ENCODE assay signal across 26 cellular contexts in the genomic region with DNA sequence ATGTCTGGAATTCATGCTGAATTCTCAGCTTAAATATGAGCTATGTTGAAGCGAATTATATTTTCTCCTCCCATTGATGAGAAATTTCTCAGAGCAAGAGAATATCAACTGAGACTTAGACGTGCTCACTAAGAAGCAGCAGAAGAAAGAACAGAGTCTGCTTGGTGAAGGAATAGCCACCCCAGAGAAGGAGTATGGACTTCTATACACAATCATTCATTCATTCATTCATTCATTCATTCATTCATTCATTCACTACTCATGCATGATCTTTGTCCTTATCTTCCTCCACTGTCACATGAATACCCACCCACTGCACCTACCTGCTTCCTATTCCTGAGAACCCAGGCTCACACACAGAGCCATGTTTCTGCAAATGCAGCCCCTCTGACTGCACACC.
"Had no signal": no experiment of that assay in that cellular context is flagged by ENCODE, and none has a peak within 500 bp of the region (broad histone marks: within the 10 kb centered on the region; RNA-seq: fewer than 3 reads in every experiment).

No MANE protein-coding gene starts in this region.

- H3K36me3 ChIP-seq: adrenal gland, brain microvascular endothelial cell, gastrocnemius medialis, pancreas, prostate gland, sigmoid colon had no signal

- H3K4me3 ChIP-seq: adrenal gland, gastrocnemius medialis, hepatocyte, pancreas, prostate gland, sigmoid colon, smooth muscle cell had no signal

- H3K27me3 ChIP-seq: adrenal gland, brain microvascular endothelial cell, gastrocnemius medialis, hepatocyte, pancreas, sigmoid colon had no signal

- DNase-seq: activated CD4-positive, alpha-beta memory T cell treated with anti-CD3 and anti-CD28 coated beads for 36 hours; activated CD4-positive, alpha-beta T cell treated with anti-CD3 and anti-CD28 coated beads for 4 hours; activated CD8-positive, alpha-beta memory T cell treated with anti-CD3 and anti-CD28 coated beads, Interleukin-2, amount 50 U/mL, for 4 hours; activated effector memory CD4-positive, alpha-beta T cell treated with anti-CD3 and anti-CD28 coated beads, Interleukin-2, amount 50 U/mL, for 16 hours; activated naive CD4-positive, alpha-beta T cell treated with anti-CD3 and anti-CD28 coated beads for 36 hours; activated naive CD8-positive, alpha-beta T cell treated with anti-CD3 and anti-CD28 coated beads for 36 hours; activated T-cell treated with anti-CD3 and anti-CD28 coated beads, Interleukin-2, amount 50 U/mL, for 1 hour; adrenal gland; effector CD8-positive, alpha-beta T cell; gastrocnemius medialis; kidney; left colon; midbrain; naive thymus-derived CD4-positive, alpha-beta T cell; pancreas; retina; sigmoid colon; stimulated activated CD4-positive, alpha-beta T cell treated with anti-CD3 and anti-CD28 coated beads, Interleukin-15, amount 100 ng/mL, for 24 hours; stimulated activated CD4-positive, alpha-beta T cell treated with anti-CD3 and anti-CD28 coated beads, Interleukin-2, amount 100 ng/mL, for 24 hours; stimulated activated naive CD4-positive, alpha-beta T cell; trophoblast cell had no signal

- H3K79me2 ChIP-seq: hepatocyte had no signal

- H3K4me1 Mint-ChIP-seq: activated naive CD8-positive, alpha-beta T cell treated with anti-CD3 and anti-CD28 coated beads for 36 hours; naive thymus-derived CD4-positive, alpha-beta T cell had no signal

- H3K4me3 Mint-ChIP-seq: activated CD4-positive, alpha-beta memory T cell treated with anti-CD3 and anti-CD28 coated beads for 36 hours; activated naive CD4-positive, alpha-beta T cell treated with anti-CD3 and anti-CD28 coated beads for 36 hours; activated naive CD8-positive, alpha-beta T cell treated with anti-CD3 and anti-CD28 coated beads for 36 hours; activated T-helper 1 cell treated with anti-CD3 and anti-CD28 coated beads, Interleukin-12 subunit alpha, Interleukin-12 subunit beta, Interleukin-2, Interleukin-4 antibody, amounts not matched to agents 30 ng/mL and 10 ng/mL and 1 ng/mL, durations not matched to agents 14 hours and 24 hours and 36 hours; naive thymus-derived CD4-positive, alpha-beta T cell had no signal

- H3K27ac ChIP-seq: adrenal gland, brain microvascular endothelial cell, gastrocnemius medialis, hepatocyte, pancreas, prostate gland had no signal

- H3K36me3 Mint-ChIP-seq: activated CD4-positive, alpha-beta memory T cell treated with anti-CD3 and anti-CD28 coated beads for 36 hours; activated naive CD8-positive, alpha-beta T cell treated with anti-CD3 and anti-CD28 coated beads for 36 hours; naive thymus-derived CD4-positive, alpha-beta T cell had no signal

- H3K9me3 Mint-ChIP-seq: activated naive CD4-positive, alpha-beta T cell treated with anti-CD3 and anti-CD28 coated beads for 36 hours; activated naive CD8-positive, alpha-beta T cell treated with anti-CD3 and anti-CD28 coated beads for 36 hours; activated T-helper 1 cell treated with anti-CD3 and anti-CD28 coated beads, Interleukin-12 subunit alpha, Interleukin-12 subunit beta, Interleukin-2, Interleukin-4 antibody, amounts not matched to agents 30 ng/mL and 10 ng/mL and 1 ng/mL, durations not matched to agents 14 hours and 24 hours and 36 hours had no signal

- H3K27ac Mint-ChIP-seq: activated CD4-positive, alpha-beta memory T cell treated with anti-CD3 and anti-CD28 coated beads for 36 hours; activated naive CD4-positive, alpha-beta T cell treated with anti-CD3 and anti-CD28 coated beads for 36 hours; activated naive CD8-positive, alpha-beta T cell treated with anti-CD3 and anti-CD28 coated beads for 36 hours; activated T-helper 1 cell treated with anti-CD3 and anti-CD28 coated beads, Interleukin-12 subunit alpha, Interleukin-12 subunit beta, Interleukin-2, Interleukin-4 antibody, amounts not matched to agents 30 ng/mL and 10 ng/mL and 1 ng/mL, durations not matched to agents 14 hours and 24 hours and 36 hours; naive thymus-derived CD4-positive, alpha-beta T cell had no signal

- H3K4me2 ChIP-seq: hepatocyte, smooth muscle cell had no signal

- H3K9me3 ChIP-seq: adrenal gland, gastrocnemius medialis, pancreas, prostate gland, sigmoid colon had no signal

- H3K4me1 ChIP-seq: adrenal gland, gastrocnemius medialis, pancreas, prostate gland had no signal

- H2AFZ ChIP-seq: hepatocyte had no signal

- H3K27me3 Mint-ChIP-seq: activated CD4-positive, alpha-beta memory T cell treated with anti-CD3 and anti-CD28 coated beads for 36 hours; activated naive CD8-positive, alpha-beta T cell treated with anti-CD3 and anti-CD28 coated beads for 36 hours had no signal
